ENCODE assay signal across 1 cellular context in the genomic region with DNA sequence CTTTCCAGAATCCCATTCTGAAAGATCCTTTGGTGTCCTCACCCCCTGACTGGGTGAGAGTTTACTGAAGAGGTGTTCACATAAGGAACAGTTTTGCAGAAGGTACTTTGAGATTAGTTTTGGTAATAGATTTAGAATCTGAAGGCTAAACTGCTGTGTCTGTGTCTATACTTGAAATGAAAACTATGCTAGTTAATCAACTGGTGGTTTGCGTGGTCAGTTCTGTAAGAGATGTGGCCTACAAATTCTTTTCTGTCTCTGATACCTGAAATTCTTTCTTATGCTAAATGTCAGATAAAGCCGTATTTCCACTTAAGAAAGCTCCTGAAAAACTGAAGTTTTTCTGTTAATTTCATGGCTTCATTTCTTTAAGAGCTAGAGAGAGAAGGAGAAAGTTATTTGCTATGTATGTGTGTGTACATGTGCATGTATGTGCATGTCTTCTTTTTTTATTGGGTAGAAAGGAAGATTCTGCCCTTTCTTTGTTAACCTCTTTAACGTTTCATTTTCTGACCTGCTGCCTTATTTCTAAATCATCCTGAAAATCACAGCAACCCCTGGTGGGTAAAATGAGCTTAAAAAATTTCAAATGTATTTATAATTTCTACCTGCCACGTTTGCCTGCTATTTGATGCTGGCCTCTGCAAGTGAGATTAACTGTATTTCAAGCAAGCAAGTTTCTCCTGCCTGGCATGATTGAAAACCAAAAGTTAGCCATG.
TF ChIP-seq lines count a peak whose summit lies in the region.

No MANE protein-coding gene starts in this region.

TF ChIP-seq in GM23338, 12 proteins besides CTCF, POLR2A, EP300 and RAD21 (continued from another document):
- TF ChIP-seq, protein P1, sequence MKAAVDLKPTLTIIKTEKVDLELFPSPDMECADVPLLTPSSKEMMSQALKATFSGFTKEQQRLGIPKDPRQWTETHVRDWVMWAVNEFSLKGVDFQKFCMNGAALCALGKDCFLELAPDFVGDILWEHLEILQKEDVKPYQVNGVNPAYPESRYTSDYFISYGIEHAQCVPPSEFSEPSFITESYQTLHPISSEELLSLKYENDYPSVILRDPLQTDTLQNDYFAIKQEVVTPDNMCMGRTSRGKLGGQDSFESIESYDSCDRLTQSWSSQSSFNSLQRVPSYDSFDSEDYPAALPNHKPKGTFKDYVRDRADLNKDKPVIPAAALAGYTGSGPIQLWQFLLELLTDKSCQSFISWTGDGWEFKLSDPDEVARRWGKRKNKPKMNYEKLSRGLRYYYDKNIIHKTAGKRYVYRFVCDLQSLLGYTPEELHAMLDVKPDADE (IDR thresholded peaks at IDR 0.05), result no peak
- TF ChIP-seq ZNF331 (CRISPR knock-in tag; IDR thresholded peaks at IDR 0.05; ENCODE audit: low read depth), result no peak
- TF ChIP-seq, protein P2, sequence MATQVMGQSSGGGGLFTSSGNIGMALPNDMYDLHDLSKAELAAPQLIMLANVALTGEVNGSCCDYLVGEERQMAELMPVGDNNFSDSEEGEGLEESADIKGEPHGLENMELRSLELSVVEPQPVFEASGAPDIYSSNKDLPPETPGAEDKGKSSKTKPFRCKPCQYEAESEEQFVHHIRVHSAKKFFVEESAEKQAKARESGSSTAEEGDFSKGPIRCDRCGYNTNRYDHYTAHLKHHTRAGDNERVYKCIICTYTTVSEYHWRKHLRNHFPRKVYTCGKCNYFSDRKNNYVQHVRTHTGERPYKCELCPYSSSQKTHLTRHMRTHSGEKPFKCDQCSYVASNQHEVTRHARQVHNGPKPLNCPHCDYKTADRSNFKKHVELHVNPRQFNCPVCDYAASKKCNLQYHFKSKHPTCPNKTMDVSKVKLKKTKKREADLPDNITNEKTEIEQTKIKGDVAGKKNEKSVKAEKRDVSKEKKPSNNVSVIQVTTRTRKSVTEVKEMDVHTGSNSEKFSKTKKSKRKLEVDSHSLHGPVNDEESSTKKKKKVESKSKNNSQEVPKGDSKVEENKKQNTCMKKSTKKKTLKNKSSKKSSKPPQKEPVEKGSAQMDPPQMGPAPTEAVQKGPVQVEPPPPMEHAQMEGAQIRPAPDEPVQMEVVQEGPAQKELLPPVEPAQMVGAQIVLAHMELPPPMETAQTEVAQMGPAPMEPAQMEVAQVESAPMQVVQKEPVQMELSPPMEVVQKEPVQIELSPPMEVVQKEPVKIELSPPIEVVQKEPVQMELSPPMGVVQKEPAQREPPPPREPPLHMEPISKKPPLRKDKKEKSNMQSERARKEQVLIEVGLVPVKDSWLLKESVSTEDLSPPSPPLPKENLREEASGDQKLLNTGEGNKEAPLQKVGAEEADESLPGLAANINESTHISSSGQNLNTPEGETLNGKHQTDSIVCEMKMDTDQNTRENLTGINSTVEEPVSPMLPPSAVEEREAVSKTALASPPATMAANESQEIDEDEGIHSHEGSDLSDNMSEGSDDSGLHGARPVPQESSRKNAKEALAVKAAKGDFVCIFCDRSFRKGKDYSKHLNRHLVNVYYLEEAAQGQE (IDR thresholded peaks at IDR 0.05; ENCODE audit: unreplicated experiment), result no peak
- TF ChIP-seq NANOG (IDR thresholded peaks at IDR 0.05; ENCODE audit: borderline replicate concordance), result no peak
- TF ChIP-seq JUNB (IDR thresholded peaks at IDR 0.05; ENCODE audit: unreplicated experiment), result no peak
- TF ChIP-seq, protein P3, sequence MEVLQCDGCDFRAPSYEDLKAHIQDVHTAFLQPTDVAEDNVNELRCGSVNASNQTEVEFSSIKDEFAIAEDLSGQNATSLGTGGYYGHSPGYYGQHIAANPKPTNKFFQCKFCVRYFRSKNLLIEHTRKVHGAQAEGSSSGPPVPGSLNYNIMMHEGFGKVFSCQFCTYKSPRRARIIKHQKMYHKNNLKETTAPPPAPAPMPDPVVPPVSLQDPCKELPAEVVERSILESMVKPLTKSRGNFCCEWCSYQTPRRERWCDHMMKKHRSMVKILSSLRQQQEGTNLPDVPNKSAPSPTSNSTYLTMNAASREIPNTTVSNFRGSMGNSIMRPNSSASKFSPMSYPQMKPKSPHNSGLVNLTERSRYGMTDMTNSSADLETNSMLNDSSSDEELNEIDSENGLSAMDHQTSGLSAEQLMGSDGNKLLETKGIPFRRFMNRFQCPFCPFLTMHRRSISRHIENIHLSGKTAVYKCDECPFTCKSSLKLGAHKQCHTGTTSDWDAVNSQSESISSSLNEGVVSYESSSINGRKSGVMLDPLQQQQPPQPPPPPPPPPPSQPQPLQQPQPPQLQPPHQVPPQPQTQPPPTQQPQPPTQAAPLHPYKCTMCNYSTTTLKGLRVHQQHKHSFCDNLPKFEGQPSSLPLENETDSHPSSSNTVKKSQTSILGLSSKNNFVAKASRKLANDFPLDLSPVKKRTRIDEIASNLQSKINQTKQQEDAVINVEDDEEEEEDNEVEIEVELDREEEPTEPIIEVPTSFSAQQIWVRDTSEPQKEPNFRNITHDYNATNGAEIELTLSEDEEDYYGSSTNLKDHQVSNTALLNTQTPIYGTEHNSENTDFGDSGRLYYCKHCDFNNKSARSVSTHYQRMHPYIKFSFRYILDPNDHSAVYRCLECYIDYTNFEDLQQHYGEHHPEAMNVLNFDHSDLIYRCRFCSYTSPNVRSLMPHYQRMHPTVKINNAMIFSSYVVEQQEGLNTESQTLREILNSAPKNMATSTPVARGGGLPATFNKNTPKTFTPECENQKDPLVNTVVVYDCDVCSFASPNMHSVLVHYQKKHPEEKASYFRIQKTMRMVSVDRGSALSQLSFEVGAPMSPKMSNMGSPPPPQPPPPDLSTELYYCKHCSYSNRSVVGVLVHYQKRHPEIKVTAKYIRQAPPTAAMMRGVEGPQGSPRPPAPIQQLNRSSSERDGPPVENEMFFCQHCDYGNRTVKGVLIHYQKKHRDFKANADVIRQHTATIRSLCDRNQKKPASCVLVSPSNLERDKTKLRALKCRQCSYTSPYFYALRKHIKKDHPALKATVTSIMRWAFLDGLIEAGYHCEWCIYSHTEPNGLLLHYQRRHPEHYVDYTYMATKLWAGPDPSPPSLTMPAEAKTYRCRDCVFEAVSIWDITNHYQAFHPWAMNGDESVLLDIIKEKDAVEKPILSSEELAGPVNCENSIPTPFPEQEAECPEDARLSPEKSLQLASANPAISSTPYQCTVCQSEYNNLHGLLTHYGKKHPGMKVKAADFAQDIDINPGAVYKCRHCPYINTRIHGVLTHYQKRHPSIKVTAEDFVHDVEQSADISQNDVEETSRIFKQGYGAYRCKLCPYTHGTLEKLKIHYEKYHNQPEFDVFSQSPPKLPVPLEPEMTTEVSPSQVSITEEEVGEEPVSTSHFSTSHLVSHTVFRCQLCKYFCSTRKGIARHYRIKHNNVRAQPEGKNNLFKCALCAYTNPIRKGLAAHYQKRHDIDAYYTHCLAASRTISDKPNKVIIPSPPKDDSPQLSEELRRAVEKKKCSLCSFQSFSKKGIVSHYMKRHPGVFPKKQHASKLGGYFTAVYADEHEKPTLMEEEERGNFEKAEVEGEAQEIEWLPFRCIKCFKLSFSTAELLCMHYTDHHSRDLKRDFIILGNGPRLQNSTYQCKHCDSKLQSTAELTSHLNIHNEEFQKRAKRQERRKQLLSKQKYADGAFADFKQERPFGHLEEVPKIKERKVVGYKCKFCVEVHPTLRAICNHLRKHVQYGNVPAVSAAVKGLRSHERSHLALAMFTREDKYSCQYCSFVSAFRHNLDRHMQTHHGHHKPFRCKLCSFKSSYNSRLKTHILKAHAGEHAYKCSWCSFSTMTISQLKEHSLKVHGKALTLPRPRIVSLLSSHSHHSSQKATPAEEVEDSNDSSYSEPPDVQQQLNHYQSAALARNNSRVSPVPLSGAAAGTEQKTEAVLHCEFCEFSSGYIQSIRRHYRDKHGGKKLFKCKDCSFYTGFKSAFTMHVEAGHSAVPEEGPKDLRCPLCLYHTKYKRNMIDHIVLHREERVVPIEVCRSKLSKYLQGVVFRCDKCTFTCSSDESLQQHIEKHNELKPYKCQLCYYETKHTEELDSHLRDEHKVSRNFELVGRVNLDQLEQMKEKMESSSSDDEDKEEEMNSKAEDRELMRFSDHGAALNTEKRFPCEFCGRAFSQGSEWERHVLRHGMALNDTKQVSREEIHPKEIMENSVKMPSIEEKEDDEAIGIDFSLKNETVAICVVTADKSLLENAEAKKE (CRISPR knock-in tag; IDR thresholded peaks at IDR 0.05), result no peak
TF ChIP-seq in GM23338: peak in this region for 0.
